Comparison of ENCODE assay signal across 8 cellular contexts in the genomic region with DNA sequence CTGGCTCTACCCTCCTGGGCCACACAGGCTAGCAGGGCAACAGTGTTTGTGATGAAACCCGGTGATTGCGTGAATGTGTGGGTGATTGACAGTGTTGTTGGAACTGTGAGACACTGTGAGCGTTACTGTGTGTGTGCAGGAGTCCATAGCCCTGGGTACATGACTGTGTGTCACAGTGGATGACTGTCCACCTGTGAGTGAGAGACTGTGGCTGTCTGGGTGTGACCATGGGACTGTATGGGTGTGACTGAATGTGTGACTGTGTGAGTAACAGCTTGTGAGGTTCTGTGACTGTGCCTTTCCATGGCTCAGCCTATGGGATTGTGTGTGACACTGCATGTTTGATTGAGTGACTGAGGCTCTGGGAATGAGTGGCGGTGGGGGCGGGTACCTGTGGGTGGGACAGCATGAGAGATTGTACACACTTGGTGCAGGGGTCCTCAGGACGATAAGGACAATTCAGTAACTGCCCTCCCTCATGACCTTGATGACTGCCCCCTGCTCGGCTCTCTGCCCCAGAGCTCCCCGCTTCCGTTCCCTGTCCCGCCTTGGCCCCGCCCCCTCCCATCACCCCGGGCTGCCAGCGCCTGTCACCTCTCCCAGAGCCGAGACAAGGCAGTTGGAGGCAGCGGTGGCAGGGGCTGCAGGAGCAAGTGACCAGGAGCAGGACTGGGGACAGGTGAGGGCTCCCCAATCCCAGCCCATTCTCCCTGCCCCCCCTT. TPM values are rescaled to one million over a fixed set of nuclear protein-coding genes. Genes with fewer than 3 reads are reported as not detected.
DNase-seq lines count a peak whose midpoint lies in the region; ATAC-seq and TF ChIP-seq lines count a peak whose summit lies in the region.

A gene with protein sequence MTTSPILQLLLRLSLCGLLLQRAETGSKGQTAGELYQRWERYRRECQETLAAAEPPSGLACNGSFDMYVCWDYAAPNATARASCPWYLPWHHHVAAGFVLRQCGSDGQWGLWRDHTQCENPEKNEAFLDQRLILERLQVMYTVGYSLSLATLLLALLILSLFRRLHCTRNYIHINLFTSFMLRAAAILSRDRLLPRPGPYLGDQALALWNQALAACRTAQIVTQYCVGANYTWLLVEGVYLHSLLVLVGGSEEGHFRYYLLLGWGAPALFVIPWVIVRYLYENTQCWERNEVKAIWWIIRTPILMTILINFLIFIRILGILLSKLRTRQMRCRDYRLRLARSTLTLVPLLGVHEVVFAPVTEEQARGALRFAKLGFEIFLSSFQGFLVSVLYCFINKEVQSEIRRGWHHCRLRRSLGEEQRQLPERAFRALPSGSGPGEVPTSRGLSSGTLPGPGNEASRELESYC (plus strand): TSS at position 602 of the 722 bp plus-strand sequence. CDS start 1,300 bp downstream, outside the sequence.

- H3K27ac ChIP-seq in RWPE2 (ENCODE audit: poor library complexity, severe bottlenecking): no peak within 1 kb of the TSS

- TF ChIP-seq CTCF in BE2C (IDR thresholded peaks at IDR 0.05; ENCODE audit: low read depth, low read length): no peak
- TF ChIP-seq CTCF in RWPE2 (IDR thresholded peaks at IDR 0.05; ENCODE audit: poor library complexity, severe bottlenecking): no peak

- intact Hi-C loops in left cardiac atrium (cut with DNase I): no loop called here

- H3K27me3 ChIP-seq in BE2C (peaks cover 25% of the 10 kb centered on the region), H7 (ENCODE audit: control insufficient read depth, insufficient read depth, low read length) (peaks cover 30% of the 10 kb centered on the region), RWPE2 (ENCODE audit: insufficient read depth, poor library complexity, severe bottlenecking) (no peaks in the 10 kb centered on the region)

- H3K36me3 ChIP-seq in BE2C (no peaks in the 10 kb centered on the region), H7 (replicated peaks; ENCODE audit: control insufficient read depth, insufficient read depth, low read length) (no peaks in the 10 kb centered on the region), RWPE2 (ENCODE audit: low read depth) (no peaks in the 10 kb centered on the region)

- H3K4me3 ChIP-seq in BE2C (ENCODE audit: low read depth, low read length): peak within 1 kb of the TSS; percentile 58
- H3K4me3 ChIP-seq in H7 (ENCODE audit: insufficient read depth, low read depth, low read length): peak within 1 kb of the TSS; percentile 48
- H3K4me3 ChIP-seq in RWPE2 (ENCODE audit: severe bottlenecking): peak within 1 kb of the TSS; percentile 16
- H3K4me3 ChIP-seq in skeletal muscle cell (ENCODE audit: low read depth, low read length): peak within 1 kb of the TSS; percentile 45

- H3K9me3 ChIP-seq in BE2C (no peaks in the 10 kb centered on the region; the same call in 1 of the 2 replicates), RWPE2 (ENCODE audit: severe bottlenecking) (no peaks in the 10 kb centered on the region)

- ATAC-seq in RWPE2 (ENCODE audit: low read depth) (peak; percentile 33; the same call in 2 of the 3 replicates), left cardiac atrium (peak; percentile 65 to 68), HG03521 (IDR thresholded peaks at IDR 0.05; ENCODE audit: unreplicated experiment) (no peak), GM21381 (IDR thresholded peaks at IDR 0.05; ENCODE audit: unreplicated experiment) (no peak)

- H3K4me1 ChIP-seq in BE2C: no peaks in the 10 kb centered on the region; the same call in 1 of the 2 replicates
- peaks cover 6% of the 10 kb centered on the region for H3K4me1 ChIP-seq in RWPE2 (ENCODE audit: insufficient read depth, poor library complexity, severe bottlenecking)

- DNase-seq in BE2C (peak; percentile 55), H7 (peak; percentile 91), RWPE2 (ENCODE audit: low spot score) (no peak), left cardiac atrium (peak; percentile 59), skeletal muscle cell (ENCODE audit: low read depth) (no peak)
- DNase-seq in activated naive CD4-positive, alpha-beta T cell (lab: John Stamatoyannopoulos, UW): peak in 3 of 4 experiments; percentile 18 to 50 (median 22)

RNA-seq across cellular contexts. Expression of the gene that starts here (rescaled TPM):
- polyA plus RNA-seq in BE2C (2012; ENCODE audit: insufficient read depth, insufficient read length, low read depth): 1.2 TPM
- total RNA-seq in H7 (2014; rRNA removed; shearing (Covaris generic)): 0.81 TPM in 1 of 2 replicates, not detected in the other
- 10 to 100 TPM in 1 of 2 donors, 1 to 10 TPM in 1; 7.2 to 11.0 TPM for total RNA-seq in left cardiac atrium

Comparison
In these comparisons a context has a peak if more than half of its experiments do, and no peak if none do; other contexts are left out.
1. Peak in DNase-seq and H3K4me3 ChIP-seq in H7; RNA of the gene not detected or under 1 TPM.
2. DNase-seq: peak in BE2C (single experiment), activated naive CD4-positive, alpha-beta T cell (3 of 4) and left cardiac atrium (single experiment); none in RWPE2 (single experiment) and skeletal muscle cell (single experiment).
3. ATAC-seq: peak in RWPE2 (single experiment) and left cardiac atrium (2 of 2); none in HG03521 (single experiment) and GM21381 (single experiment).
4. Peak in every context shown above with its lines, with median percentiles within 50 percentile points of each other: H3K4me3 ChIP-seq.